In the genomic region with DNA sequence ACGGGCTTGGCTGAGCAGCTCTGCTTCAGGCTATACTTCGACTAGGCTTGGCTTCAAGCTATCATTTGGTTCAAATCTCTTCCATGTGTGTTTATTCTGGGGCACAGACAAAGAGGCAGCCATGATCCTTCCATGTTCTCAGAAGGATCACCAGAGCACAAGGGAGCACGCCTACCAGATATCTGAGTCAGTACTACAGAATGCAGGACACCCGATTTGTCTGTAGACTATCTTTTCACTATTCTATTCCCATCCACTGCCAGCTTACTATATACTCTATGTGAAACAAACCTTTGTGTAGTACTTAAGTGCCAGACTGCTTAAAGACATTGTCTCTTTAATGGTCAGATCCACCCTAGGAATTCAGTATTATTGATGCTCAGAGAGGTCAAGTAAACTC, we compare ENCODE assay signal across 2 cellular contexts.
TF ChIP-seq lines count a peak whose summit lies in the region.

No MANE protein-coding gene starts in this region.

TF ChIP-seq in IMR-90, 13 proteins besides CTCF, POLR2A, EP300 and RAD21:
- TF ChIP-seq NFE2L2 (IDR thresholded peaks at IDR 0.05; ENCODE audit: low read depth, low read length): no peak
- TF ChIP-seq CEBPB (IDR thresholded peaks at IDR 0.05; ENCODE audit: low read depth, low read length): no peak
- TF ChIP-seq, protein P1, sequence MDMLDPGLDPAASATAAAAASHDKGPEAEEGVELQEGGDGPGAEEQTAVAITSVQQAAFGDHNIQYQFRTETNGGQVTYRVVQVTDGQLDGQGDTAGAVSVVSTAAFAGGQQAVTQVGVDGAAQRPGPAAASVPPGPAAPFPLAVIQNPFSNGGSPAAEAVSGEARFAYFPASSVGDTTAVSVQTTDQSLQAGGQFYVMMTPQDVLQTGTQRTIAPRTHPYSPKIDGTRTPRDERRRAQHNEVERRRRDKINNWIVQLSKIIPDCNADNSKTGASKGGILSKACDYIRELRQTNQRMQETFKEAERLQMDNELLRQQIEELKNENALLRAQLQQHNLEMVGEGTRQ (IDR thresholded peaks at IDR 0.05; ENCODE audit: low read depth, low read length): no peak
- no peak for TF ChIP-seq RFX5 (IDR thresholded peaks at IDR 0.05; ENCODE audit: low read depth, low read length)
- TF ChIP-seq, protein P2, sequence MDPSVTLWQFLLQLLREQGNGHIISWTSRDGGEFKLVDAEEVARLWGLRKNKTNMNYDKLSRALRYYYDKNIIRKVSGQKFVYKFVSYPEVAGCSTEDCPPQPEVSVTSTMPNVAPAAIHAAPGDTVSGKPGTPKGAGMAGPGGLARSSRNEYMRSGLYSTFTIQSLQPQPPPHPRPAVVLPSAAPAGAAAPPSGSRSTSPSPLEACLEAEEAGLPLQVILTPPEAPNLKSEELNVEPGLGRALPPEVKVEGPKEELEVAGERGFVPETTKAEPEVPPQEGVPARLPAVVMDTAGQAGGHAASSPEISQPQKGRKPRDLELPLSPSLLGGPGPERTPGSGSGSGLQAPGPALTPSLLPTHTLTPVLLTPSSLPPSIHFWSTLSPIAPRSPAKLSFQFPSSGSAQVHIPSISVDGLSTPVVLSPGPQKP (IDR thresholded peaks at IDR 0.05; ENCODE audit: borderline replicate concordance, low read depth, low read length): no peak
- TF ChIP-seq FOS (IDR thresholded peaks at IDR 0.05; ENCODE audit: low read depth, low read length): no peak
- TF ChIP-seq MAFK (IDR thresholded peaks at IDR 0.05; ENCODE audit: low read depth, low read length): no peak
- TF ChIP-seq MXI1 (IDR thresholded peaks at IDR 0.05; ENCODE audit: borderline replicate concordance, low read depth, low read length): no peak
- TF ChIP-seq MAZ (IDR thresholded peaks at IDR 0.05; ENCODE audit: borderline replicate concordance, low read depth, low read length): no peak
- TF ChIP-seq RCOR1 (IDR thresholded peaks at IDR 0.05; ENCODE audit: insufficient replicate concordance, low read length): no peak
- no peak for TF ChIP-seq CHD1 (IDR thresholded peaks at IDR 0.05; ENCODE audit: low read depth, low read length)
- no peak for TF ChIP-seq SMC3 (IDR thresholded peaks at IDR 0.05; ENCODE audit: low read depth, low read length)
- no peak for TF ChIP-seq BHLHE40 (IDR thresholded peaks at IDR 0.05; ENCODE audit: low read depth, low read length)

TF ChIP-seq in H1, 55 proteins besides CTCF, POLR2A, EP300 and RAD21:
- TF ChIP-seq SUZ12 (IDR thresholded peaks at IDR 0.05; ENCODE audit: low read length): no peak
- TF ChIP-seq GTF2F1 (IDR thresholded peaks at IDR 0.05; ENCODE audit: borderline replicate concordance, low read depth, low read length): no peak
- TF ChIP-seq CTBP2 (IDR thresholded peaks at IDR 0.05; ENCODE audit: borderline replicate concordance, insufficient read depth, insufficient read length, low read length): no peak
- TF ChIP-seq BRCA1 (IDR thresholded peaks at IDR 0.05; ENCODE audit: low read depth, low read length): no peak
- TF ChIP-seq EGR1 (IDR thresholded peaks at IDR 0.05; ENCODE audit: borderline replicate concordance, low read depth, low read length): no peak
- TF ChIP-seq SIN3A (conservative IDR thresholded peaks at IDR 0.05 in 1 of 2, IDR thresholded peaks at IDR 0.05 in 1 of 2; ENCODE audit: low read depth in 1 of 2, low read length in 2 of 2): no peak
- TF ChIP-seq, protein P3, sequence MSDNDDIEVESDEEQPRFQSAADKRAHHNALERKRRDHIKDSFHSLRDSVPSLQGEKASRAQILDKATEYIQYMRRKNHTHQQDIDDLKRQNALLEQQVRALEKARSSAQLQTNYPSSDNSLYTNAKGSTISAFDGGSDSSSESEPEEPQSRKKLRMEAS (IDR thresholded peaks at IDR 0.05): no peak
- TF ChIP-seq TAF1 (IDR thresholded peaks at IDR 0.05; ENCODE audit: low read depth, low read length): no peak
- no peak for TF ChIP-seq CEBPB (IDR thresholded peaks at IDR 0.05; ENCODE audit: low read depth, low read length)
- TF ChIP-seq, protein P4, sequence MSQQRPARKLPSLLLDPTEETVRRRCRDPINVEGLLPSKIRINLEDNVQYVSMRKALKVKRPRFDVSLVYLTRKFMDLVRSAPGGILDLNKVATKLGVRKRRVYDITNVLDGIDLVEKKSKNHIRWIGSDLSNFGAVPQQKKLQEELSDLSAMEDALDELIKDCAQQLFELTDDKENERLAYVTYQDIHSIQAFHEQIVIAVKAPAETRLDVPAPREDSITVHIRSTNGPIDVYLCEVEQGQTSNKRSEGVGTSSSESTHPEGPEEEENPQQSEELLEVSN (IDR thresholded peaks at IDR 0.05): no peak
- TF ChIP-seq YY1 (IDR thresholded peaks at IDR 0.05; ENCODE audit: low read depth, low read length): no peak
- no peak for TF ChIP-seq CBX8 (IDR thresholded peaks at IDR 0.05; ENCODE audit: borderline replicate concordance, low read depth, low read length)
- no peak for TF ChIP-seq CBX5 (IDR thresholded peaks at IDR 0.05; ENCODE audit: low read depth, low read length)
- no peak for TF ChIP-seq SIX5 (IDR thresholded peaks at IDR 0.05; ENCODE audit: low read depth, low read length)
TF ChIP-seq in H1: peak in this region for 0.
